8 cellular contexts compared by ENCODE assay signal in the genomic region with DNA sequence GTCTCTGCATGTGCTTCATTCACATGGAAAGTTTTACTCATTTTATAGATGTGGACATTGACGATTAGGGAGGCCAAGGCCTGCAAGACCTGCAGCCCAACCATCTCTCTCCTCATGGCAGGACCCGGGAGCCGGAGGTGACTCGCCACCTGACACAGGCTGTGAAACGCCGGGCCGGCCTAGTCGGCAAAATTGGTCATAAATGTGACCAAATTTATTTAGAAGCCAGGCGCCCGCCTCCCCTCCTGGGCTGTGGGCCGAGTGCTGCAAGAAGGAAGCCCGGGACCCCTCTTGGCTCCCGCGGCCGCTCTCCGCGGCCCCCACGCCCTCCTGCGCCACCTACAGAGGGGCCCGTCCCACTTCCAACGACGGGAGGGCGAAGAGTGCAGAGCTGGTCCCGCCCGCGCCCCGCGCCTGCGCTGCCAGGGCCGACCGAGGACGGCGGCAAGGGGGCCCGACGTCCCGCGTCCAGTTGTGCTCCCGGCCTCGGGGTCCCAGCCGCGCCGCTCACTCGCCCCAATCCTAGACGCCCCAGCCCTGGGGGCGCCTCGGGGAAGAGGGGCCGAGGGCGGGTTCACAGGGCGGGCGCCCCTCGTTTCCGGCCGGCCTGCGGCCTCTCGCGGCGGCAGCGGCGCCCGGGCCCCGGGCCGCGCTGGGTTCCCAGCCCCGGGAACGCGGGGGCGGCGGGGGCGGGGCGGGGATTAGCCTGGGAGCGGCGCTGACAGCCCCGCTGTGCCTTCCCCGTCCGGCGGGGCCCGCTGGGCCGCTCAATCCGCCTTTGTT. TPM values are rescaled to one million over a fixed set of nuclear protein-coding genes. Genes with fewer than 3 reads are reported as not detected.
DNase-seq lines count a peak whose midpoint lies in the region; ATAC-seq, FAIRE-seq and TF ChIP-seq lines count a peak whose summit lies in the region.

No MANE protein-coding gene starts in this region.

- H3K36me3 ChIP-seq in SU-DHL-6 (ENCODE audit: low read length) (no peaks in the 10 kb centered on the region), endothelial cell of umbilical vein (ENCODE audit: control insufficient read depth in 2 of 2, extremely low read depth in 1 of 2, insufficient read depth in 2 of 2, low read length in 2 of 2) (no peaks in the 10 kb centered on the region)

- peak overlapping the region; percentile 53 for H3K9ac ChIP-seq in SU-DHL-6 (ENCODE audit: low read length)
- H3K9ac ChIP-seq in endothelial cell of umbilical vein (replicated peaks; ENCODE audit: extremely low read depth, insufficient read depth, low read length), result peak overlapping the region; percentile 63

- CTCF ChIA-PET in endothelial cell of umbilical vein (lab: Charles Lee), result interaction anchor here (1.0 kb wide), 2 partner anchors 18 to 65 kb away, joined by 3 to 4 read pairs; no protein-coding TSS in a partner anchor

- no peaks in the 10 kb centered on the region for H3K9me3 ChIP-seq in SU-DHL-6 (ENCODE audit: insufficient read depth, low read length)
- H3K9me3 ChIP-seq in endothelial cell of umbilical vein (replicated peaks; ENCODE audit: control insufficient read depth, insufficient read depth, low read length), result no peaks in the 10 kb centered on the region

- H3K4me2 ChIP-seq in SU-DHL-6 (ENCODE audit: low read depth, low read length, poor library complexity, severe bottlenecking), result peak overlapping the region; percentile 56
- H3K4me2 ChIP-seq in endothelial cell of umbilical vein (ENCODE audit: insufficient read depth, low read length), result peak overlapping the region; percentile 24

- dilution Hi-C loops in endothelial cell of umbilical vein (cut with MboI; ENCODE audit: extremely low pct_ligation_motif_present, low sequenced_read_pairs), result no loop called here

- H3K4me1 ChIP-seq in endothelial cell of umbilical vein (ENCODE audit: control insufficient read depth, extremely low read depth, insufficient read depth, low read length), result peaks cover 2% of the 10 kb centered on the region

- H2AFZ ChIP-seq in SU-DHL-6 (ENCODE audit: low read depth, low read length, severe bottlenecking) (peak overlapping the region; percentile 73), endothelial cell of umbilical vein (ENCODE audit: low read depth, low read length) (peak overlapping the region; percentile 17)

- H3K27me3 ChIP-seq in SU-DHL-6 (ENCODE audit: low read length), result no peaks in the 10 kb centered on the region
- no peaks in the 10 kb centered on the region for H3K27me3 ChIP-seq in endothelial cell of umbilical vein (ENCODE audit: control insufficient read depth in 2 of 2, insufficient read depth in 2 of 2, low read length in 2 of 2)

- DNase-seq in DMS53 treated with DMSO at 0.1 percent for 48 hours (lab: John Stamatoyannopoulos, UW; ENCODE audit: unreplicated experiment) (peak; percentile 49), HS-5 (ENCODE audit: low read depth) (peak; percentile 18), endothelial cell of umbilical vein (ENCODE audit: low read depth, low spot score) (peak; percentile 28), naive B cell (peak; percentile 37), NCI-H1436 treated with DMSO at 0.1 percent for 48 hours (lab: John Stamatoyannopoulos, UW) (no peak), GOT3 (lab: John Stamatoyannopoulos, UW) (no peak)

- no peaks in the 10 kb centered on the region for H3K36me3 Mint-ChIP-seq in naive B cell

- peak overlapping the region; percentile 53 for H3K4me3 ChIP-seq in SU-DHL-6 (ENCODE audit: insufficient read depth, low read length, poor library complexity, severe bottlenecking)
- H3K4me3 ChIP-seq in endothelial cell of umbilical vein (replicated peaks in 1 of 3; ENCODE audit: insufficient read depth in 1 of 3, low read depth in 1 of 3, low read length in 3 of 3), result peak overlapping the region; percentile 1 to 67 (median 12)

- BruUV-seq in endothelial cell of umbilical vein (replicated peaks; lab: Mats Ljungman, UMichigan), result TSS peak; percentile 19

- no peak for TF ChIP-seq POLR2A in endothelial cell of umbilical vein (IDR thresholded peaks at IDR 0.05; ENCODE audit: low read depth, low read length)

- ATAC-seq in naive B cell (ENCODE audit: low read depth in 2 of 2), result peak; percentile 59 to 60
- no peak for ATAC-seq in HG03432 (IDR thresholded peaks at IDR 0.05; ENCODE audit: unreplicated experiment)

- no peaks in the 10 kb centered on the region for H3K79me2 ChIP-seq in SU-DHL-6 (ENCODE audit: insufficient read depth, low read length)
- no peaks in the 10 kb centered on the region for H3K79me2 ChIP-seq in endothelial cell of umbilical vein (ENCODE audit: control insufficient read depth, insufficient read depth, low read length)

- FAIRE-seq in endothelial cell of umbilical vein (lab: Jason Lieb, UNC), result no peak

- H3K27ac Mint-ChIP-seq in naive B cell, result peak overlapping the region in 3 of 6 donors; percentile 19 to 51 (median 37)

- no peaks in the 10 kb centered on the region for H3K27me3 Mint-ChIP-seq in naive B cell

- no peaks in the 10 kb centered on the region for H3K9me1 ChIP-seq in endothelial cell of umbilical vein (replicated peaks; ENCODE audit: control insufficient read depth, extremely low read depth, insufficient read depth, low read length)

- H3K4me3 Mint-ChIP-seq in naive B cell, result peak overlapping the region; percentile 68 to 88 (median 78)

- intact Hi-C loops in endothelial cell of umbilical vein (cut with micrococcal nuclease), result no loop called here

- POLR2A ChIA-PET in endothelial cell of umbilical vein (lab: Charles Lee), result no interaction called here

- H3K9me2 ChIP-seq in SU-DHL-6 (replicated peaks; ENCODE audit: insufficient read depth, low read length), result no peaks in the 10 kb centered on the region

- H3F3A ChIP-seq in SU-DHL-6 (ENCODE audit: insufficient read depth), result no peaks in the 10 kb centered on the region

- no peaks in the 10 kb centered on the region for H3K9me3 Mint-ChIP-seq in naive B cell

- H4K20me1 ChIP-seq in SU-DHL-6 (ENCODE audit: low read depth, low read length) (no peaks in the 10 kb centered on the region), endothelial cell of umbilical vein (replicated peaks; ENCODE audit: control insufficient read depth, extremely low read depth, insufficient read depth, low read length) (no peaks in the 10 kb centered on the region)

- H3K27ac ChIP-seq in SU-DHL-6 (ENCODE audit: low read depth, low read length) (no peak overlapping the region), endothelial cell of umbilical vein (ENCODE audit: insufficient read depth, low read depth, low read length) (no peak overlapping the region)

- H3K4me1 Mint-ChIP-seq in naive B cell, result peaks cover 11 to 28% (median 19%) of the 10 kb centered on the region in 3 donors

- TF ChIP-seq CTCF in SU-DHL-6 (IDR thresholded peaks at IDR 0.05; ENCODE audit: insufficient read depth, low read length, poor library complexity, severe bottlenecking), result no peak
- no peak for TF ChIP-seq CTCF in endothelial cell of umbilical vein (IDR thresholded peaks at IDR 0.05; ENCODE audit: extremely low read depth in 1 of 2, insufficient read depth in 1 of 2, low read depth in 1 of 2, low read length in 2 of 2)

TF ChIP-seq in endothelial cell of umbilical vein, 7 proteins besides CTCF, POLR2A, EP300 and RAD21:
- no peak for TF ChIP-seq GATA2 (IDR thresholded peaks at IDR 0.05; ENCODE audit: insufficient read depth, insufficient read length, low read depth, low read length)
- no peak for TF ChIP-seq MYC (IDR thresholded peaks at IDR 0.05; ENCODE audit: low read depth, low read length)
- no peak for TF ChIP-seq JUN (IDR thresholded peaks at IDR 0.05; ENCODE audit: borderline replicate concordance, insufficient read depth, insufficient read length, low read depth)
- TF ChIP-seq POLR2AphosphoS5 (IDR thresholded peaks at IDR 0.05; ENCODE audit: insufficient read depth, low read depth, low read length), result no peak
- TF ChIP-seq MAX (IDR thresholded peaks at IDR 0.05; ENCODE audit: insufficient read depth, insufficient read length), result no peak
- TF ChIP-seq EZH2 (IDR thresholded peaks at IDR 0.05; ENCODE audit: borderline replicate concordance, low read depth, low read length, severe bottlenecking), result no peak
- TF ChIP-seq FOS (IDR thresholded peaks at IDR 0.05; ENCODE audit: borderline replicate concordance, insufficient read depth, low read length), result no peak

RNA-seq across cellular contexts. Expression of gene WNT3, which starts 47.5 kb away (rescaled TPM):
- 2.0 and 2.1 TPM in 2 replicates for total RNA-seq in endothelial cell of umbilical vein
- polyA plus RNA-seq in endothelial cell of umbilical vein, result 1.4 TPM in 2 replicates
- polyA plus RNA-seq in endothelial cell of umbilical vein (2011; cell fraction: cytosol; rRNA removed), result 1.1 and 1.2 TPM in 2 replicates
- 6.3 and 7.0 TPM in 2 replicates for polyA plus RNA-seq in endothelial cell of umbilical vein (2011; cell fraction: nucleus; rRNA removed)
- 2.1 and 2.4 TPM in 2 replicates for polyA plus RNA-seq in endothelial cell of umbilical vein (2012)
- polyA minus RNA-seq in endothelial cell of umbilical vein, result 1.2 and 2.1 TPM in 2 replicates
- 1.8 TPM for polyA minus RNA-seq in endothelial cell of umbilical vein (2011; cell fraction: cytosol; rRNA and poly(A)+ RNA removed)
- 0.82 and 1.1 TPM in 2 replicates for polyA minus RNA-seq in endothelial cell of umbilical vein (2011; cell fraction: nucleus; rRNA and poly(A)+ RNA removed)
- polyA plus RNA-seq in naive B cell (ENCODE audit: low read depth in 6 of 6), result under 1 TPM in 4 of 6 donors, not detected in 2; 0.06 to 0.73 (median 0.17) TPM

Comparison
In these comparisons a context has a peak if more than half of its experiments do, and no peak if none do; other contexts are left out.
1. DNase-seq: peak in DMS53 treated with DMSO at 0.1 percent for 48 hours (single experiment), HS-5 (single experiment), endothelial cell of umbilical vein (single experiment) and naive B cell (single experiment); none in NCI-H1436 treated with DMSO at 0.1 percent for 48 hours (single experiment) and GOT3 (single experiment).